In the genomic region with DNA sequence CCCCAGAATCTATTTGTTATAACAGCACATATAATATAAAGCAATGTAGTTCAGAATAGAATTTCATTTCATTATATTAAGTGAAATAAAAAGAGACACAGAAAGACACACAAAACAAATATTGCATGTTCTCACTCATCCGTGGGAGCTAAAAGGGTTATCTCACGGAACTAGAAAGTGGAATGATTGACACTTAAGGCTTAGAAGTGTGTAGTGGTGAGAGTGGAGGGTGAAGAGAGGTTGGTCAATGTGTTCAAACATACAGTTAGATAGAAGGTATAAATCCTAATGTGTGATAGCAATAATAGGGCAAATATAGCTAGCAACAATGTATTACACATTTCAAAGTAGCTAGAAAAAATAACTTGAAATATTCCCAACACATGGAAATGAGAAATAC, we compare ENCODE assay signal across 2 cellular contexts.
TF ChIP-seq lines count a peak whose summit lies in the region.

No MANE protein-coding gene starts in this region.

TF ChIP-seq in GM12878, 131 proteins besides CTCF, POLR2A, EP300 and RAD21:
- TF ChIP-seq, protein P1, sequence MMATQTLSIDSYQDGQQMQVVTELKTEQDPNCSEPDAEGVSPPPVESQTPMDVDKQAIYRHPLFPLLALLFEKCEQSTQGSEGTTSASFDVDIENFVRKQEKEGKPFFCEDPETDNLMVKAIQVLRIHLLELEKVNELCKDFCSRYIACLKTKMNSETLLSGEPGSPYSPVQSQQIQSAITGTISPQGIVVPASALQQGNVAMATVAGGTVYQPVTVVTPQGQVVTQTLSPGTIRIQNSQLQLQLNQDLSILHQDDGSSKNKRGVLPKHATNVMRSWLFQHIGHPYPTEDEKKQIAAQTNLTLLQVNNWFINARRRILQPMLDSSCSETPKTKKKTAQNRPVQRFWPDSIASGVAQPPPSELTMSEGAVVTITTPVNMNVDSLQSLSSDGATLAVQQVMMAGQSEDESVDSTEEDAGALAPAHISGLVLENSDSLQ (IDR thresholded peaks at IDR 0.05) = peak; percentile 86
- TF ChIP-seq, protein P2, sequence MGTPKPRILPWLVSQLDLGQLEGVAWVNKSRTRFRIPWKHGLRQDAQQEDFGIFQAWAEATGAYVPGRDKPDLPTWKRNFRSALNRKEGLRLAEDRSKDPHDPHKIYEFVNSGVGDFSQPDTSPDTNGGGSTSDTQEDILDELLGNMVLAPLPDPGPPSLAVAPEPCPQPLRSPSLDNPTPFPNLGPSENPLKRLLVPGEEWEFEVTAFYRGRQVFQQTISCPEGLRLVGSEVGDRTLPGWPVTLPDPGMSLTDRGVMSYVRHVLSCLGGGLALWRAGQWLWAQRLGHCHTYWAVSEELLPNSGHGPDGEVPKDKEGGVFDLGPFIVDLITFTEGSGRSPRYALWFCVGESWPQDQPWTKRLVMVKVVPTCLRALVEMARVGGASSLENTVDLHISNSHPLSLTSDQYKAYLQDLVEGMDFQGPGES (IDR thresholded peaks at IDR 0.05) = no peak

TF ChIP-seq in K562, 482 proteins besides CTCF, POLR2A, EP300 and RAD21:
- TF ChIP-seq, protein P3, sequence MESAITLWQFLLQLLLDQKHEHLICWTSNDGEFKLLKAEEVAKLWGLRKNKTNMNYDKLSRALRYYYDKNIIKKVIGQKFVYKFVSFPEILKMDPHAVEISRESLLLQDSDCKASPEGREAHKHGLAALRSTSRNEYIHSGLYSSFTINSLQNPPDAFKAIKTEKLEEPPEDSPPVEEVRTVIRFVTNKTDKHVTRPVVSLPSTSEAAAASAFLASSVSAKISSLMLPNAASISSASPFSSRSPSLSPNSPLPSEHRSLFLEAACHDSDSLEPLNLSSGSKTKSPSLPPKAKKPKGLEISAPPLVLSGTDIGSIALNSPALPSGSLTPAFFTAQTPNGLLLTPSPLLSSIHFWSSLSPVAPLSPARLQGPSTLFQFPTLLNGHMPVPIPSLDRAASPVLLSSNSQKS (CRISPR knock-in tag; IDR thresholded peaks at IDR 0.05) = no peak
- TF ChIP-seq MEIS2 (IDR thresholded peaks at IDR 0.05; ENCODE audit: partially characterized antibody) = peak; percentile 12
- TF ChIP-seq HMGN3 (IDR thresholded peaks at IDR 0.05; ENCODE audit: borderline replicate concordance, extremely low read depth, insufficient read length, low read depth, low read length) = no peak
- TF ChIP-seq, protein P4, sequence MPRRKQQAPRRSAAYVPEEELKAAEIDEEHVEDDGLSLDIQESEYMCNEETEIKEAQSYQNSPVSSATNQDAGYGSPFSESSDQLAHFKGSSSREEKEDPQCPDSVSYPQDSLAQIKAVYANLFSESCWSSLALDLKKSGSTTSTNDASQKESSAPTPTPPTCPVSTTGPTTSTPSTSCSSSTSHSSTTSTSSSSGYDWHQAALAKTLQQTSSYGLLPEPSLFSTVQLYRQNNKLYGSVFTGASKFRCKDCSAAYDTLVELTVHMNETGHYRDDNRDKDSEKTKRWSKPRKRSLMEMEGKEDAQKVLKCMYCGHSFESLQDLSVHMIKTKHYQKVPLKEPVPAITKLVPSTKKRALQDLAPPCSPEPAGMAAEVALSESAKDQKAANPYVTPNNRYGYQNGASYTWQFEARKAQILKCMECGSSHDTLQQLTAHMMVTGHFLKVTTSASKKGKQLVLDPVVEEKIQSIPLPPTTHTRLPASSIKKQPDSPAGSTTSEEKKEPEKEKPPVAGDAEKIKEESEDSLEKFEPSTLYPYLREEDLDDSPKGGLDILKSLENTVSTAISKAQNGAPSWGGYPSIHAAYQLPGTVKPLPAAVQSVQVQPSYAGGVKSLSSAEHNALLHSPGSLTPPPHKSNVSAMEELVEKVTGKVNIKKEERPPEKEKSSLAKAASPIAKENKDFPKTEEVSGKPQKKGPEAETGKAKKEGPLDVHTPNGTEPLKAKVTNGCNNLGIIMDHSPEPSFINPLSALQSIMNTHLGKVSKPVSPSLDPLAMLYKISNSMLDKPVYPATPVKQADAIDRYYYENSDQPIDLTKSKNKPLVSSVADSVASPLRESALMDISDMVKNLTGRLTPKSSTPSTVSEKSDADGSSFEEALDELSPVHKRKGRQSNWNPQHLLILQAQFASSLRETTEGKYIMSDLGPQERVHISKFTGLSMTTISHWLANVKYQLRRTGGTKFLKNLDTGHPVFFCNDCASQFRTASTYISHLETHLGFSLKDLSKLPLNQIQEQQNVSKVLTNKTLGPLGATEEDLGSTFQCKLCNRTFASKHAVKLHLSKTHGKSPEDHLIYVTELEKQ (CRISPR knock-in tag; IDR thresholded peaks at IDR 0.05) = no peak
- TF ChIP-seq, protein P5, sequence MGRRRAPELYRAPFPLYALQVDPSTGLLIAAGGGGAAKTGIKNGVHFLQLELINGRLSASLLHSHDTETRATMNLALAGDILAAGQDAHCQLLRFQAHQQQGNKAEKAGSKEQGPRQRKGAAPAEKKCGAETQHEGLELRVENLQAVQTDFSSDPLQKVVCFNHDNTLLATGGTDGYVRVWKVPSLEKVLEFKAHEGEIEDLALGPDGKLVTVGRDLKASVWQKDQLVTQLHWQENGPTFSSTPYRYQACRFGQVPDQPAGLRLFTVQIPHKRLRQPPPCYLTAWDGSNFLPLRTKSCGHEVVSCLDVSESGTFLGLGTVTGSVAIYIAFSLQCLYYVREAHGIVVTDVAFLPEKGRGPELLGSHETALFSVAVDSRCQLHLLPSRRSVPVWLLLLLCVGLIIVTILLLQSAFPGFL (CRISPR knock-in tag; IDR thresholded peaks at IDR 0.05) = no peak
- TF ChIP-seq, protein P6, sequence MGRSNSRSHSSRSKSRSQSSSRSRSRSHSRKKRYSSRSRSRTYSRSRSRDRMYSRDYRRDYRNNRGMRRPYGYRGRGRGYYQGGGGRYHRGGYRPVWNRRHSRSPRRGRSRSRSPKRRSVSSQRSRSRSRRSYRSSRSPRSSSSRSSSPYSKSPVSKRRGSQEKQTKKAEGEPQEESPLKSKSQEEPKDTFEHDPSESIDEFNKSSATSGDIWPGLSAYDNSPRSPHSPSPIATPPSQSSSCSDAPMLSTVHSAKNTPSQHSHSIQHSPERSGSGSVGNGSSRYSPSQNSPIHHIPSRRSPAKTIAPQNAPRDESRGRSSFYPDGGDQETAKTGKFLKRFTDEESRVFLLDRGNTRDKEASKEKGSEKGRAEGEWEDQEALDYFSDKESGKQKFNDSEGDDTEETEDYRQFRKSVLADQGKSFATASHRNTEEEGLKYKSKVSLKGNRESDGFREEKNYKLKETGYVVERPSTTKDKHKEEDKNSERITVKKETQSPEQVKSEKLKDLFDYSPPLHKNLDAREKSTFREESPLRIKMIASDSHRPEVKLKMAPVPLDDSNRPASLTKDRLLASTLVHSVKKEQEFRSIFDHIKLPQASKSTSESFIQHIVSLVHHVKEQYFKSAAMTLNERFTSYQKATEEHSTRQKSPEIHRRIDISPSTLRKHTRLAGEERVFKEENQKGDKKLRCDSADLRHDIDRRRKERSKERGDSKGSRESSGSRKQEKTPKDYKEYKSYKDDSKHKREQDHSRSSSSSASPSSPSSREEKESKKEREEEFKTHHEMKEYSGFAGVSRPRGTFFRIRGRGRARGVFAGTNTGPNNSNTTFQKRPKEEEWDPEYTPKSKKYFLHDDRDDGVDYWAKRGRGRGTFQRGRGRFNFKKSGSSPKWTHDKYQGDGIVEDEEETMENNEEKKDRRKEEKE (IDR thresholded peaks at IDR 0.05; ENCODE audit: borderline replicate concordance in 1 of 2, control insufficient read depth in 1 of 2, low read depth in 2 of 2, low read length in 1 of 2) = no peak
- TF ChIP-seq, protein P7, sequence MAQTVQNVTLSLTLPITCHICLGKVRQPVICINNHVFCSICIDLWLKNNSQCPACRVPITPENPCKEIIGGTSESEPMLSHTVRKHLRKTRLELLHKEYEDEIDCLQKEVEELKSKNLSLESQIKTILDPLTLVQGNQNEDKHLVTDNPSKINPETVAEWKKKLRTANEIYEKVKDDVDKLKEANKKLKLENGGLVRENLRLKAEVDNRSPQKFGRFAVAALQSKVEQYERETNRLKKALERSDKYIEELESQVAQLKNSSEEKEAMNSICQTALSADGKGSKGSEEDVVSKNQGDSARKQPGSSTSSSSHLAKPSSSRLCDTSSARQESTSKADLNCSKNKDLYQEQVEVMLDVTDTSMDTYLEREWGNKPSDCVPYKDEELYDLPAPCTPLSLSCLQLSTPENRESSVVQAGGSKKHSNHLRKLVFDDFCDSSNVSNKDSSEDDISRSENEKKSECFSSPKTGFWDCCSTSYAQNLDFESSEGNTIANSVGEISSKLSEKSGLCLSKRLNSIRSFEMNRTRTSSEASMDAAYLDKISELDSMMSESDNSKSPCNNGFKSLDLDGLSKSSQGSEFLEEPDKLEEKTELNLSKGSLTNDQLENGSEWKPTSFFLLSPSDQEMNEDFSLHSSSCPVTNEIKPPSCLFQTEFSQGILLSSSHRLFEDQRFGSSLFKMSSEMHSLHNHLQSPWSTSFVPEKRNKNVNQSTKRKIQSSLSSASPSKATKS (CRISPR knock-in tag; IDR thresholded peaks at IDR 0.05) = no peak
- no peak for TF ChIP-seq JUNB (CRISPR knock-in tag; conservative IDR thresholded peaks at IDR 0.05)
- no peak for TF ChIP-seq RBM34 (IDR thresholded peaks at IDR 0.05; ENCODE audit: borderline replicate concordance, insufficient read depth, low read length)
- TF ChIP-seq, protein P8, sequence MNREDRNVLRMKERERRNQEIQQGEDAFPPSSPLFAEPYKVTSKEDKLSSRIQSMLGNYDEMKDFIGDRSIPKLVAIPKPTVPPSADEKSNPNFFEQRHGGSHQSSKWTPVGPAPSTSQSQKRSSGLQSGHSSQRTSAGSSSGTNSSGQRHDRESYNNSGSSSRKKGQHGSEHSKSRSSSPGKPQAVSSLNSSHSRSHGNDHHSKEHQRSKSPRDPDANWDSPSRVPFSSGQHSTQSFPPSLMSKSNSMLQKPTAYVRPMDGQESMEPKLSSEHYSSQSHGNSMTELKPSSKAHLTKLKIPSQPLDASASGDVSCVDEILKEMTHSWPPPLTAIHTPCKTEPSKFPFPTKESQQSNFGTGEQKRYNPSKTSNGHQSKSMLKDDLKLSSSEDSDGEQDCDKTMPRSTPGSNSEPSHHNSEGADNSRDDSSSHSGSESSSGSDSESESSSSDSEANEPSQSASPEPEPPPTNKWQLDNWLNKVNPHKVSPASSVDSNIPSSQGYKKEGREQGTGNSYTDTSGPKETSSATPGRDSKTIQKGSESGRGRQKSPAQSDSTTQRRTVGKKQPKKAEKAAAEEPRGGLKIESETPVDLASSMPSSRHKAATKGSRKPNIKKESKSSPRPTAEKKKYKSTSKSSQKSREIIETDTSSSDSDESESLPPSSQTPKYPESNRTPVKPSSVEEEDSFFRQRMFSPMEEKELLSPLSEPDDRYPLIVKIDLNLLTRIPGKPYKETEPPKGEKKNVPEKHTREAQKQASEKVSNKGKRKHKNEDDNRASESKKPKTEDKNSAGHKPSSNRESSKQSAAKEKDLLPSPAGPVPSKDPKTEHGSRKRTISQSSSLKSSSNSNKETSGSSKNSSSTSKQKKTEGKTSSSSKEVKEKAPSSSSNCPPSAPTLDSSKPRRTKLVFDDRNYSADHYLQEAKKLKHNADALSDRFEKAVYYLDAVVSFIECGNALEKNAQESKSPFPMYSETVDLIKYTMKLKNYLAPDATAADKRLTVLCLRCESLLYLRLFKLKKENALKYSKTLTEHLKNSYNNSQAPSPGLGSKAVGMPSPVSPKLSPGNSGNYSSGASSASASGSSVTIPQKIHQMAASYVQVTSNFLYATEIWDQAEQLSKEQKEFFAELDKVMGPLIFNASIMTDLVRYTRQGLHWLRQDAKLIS (CRISPR knock-in tag; IDR thresholded peaks at IDR 0.05) = no peak
- no peak for TF ChIP-seq NEUROD1 (IDR thresholded peaks at IDR 0.05; ENCODE audit: borderline replicate concordance, low read depth, low read length, partially characterized antibody)
- TF ChIP-seq SMARCE1 (IDR thresholded peaks at IDR 0.05) = no peak
- no peak for TF ChIP-seq ZKSCAN3 (CRISPR knock-in tag; IDR thresholded peaks at IDR 0.05)
- TF ChIP-seq, protein P9, sequence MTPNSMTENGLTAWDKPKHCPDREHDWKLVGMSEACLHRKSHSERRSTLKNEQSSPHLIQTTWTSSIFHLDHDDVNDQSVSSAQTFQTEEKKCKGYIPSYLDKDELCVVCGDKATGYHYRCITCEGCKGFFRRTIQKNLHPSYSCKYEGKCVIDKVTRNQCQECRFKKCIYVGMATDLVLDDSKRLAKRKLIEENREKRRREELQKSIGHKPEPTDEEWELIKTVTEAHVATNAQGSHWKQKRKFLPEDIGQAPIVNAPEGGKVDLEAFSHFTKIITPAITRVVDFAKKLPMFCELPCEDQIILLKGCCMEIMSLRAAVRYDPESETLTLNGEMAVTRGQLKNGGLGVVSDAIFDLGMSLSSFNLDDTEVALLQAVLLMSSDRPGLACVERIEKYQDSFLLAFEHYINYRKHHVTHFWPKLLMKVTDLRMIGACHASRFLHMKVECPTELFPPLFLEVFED (CRISPR knock-in tag; conservative IDR thresholded peaks at IDR 0.05) = no peak
- TF ChIP-seq ETV1 (tag; conservative IDR thresholded peaks at IDR 0.05; ENCODE audit: low read depth) = no peak
- no peak for TF ChIP-seq GABPB1 (CRISPR knock-in tag; IDR thresholded peaks at IDR 0.05)
- TF ChIP-seq, protein P10, sequence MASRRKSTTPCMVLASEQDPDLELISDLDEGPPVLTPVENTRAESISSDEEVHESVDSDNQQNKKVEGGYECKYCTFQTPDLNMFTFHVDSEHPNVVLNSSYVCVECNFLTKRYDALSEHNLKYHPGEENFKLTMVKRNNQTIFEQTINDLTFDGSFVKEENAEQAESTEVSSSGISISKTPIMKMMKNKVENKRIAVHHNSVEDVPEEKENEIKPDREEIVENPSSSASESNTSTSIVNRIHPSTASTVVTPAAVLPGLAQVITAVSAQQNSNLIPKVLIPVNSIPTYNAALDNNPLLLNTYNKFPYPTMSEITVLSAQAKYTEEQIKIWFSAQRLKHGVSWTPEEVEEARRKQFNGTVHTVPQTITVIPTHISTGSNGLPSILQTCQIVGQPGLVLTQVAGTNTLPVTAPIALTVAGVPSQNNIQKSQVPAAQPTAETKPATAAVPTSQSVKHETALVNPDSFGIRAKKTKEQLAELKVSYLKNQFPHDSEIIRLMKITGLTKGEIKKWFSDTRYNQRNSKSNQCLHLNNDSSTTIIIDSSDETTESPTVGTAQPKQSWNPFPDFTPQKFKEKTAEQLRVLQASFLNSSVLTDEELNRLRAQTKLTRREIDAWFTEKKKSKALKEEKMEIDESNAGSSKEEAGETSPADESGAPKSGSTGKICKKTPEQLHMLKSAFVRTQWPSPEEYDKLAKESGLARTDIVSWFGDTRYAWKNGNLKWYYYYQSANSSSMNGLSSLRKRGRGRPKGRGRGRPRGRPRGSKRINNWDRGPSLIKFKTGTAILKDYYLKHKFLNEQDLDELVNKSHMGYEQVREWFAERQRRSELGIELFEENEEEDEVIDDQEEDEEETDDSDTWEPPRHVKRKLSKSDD (conservative IDR thresholded peaks at IDR 0.05; ENCODE audit: low read length) = no peak
- TF ChIP-seq, protein P1 (IDR thresholded peaks at IDR 0.05) = peak; percentile 85
- TF ChIP-seq RBM39 (optimal IDR thresholded peaks at IDR 0.05; ENCODE audit: low read depth, low read length) = no peak
- TF ChIP-seq MTA3 (IDR thresholded peaks at IDR 0.05; ENCODE audit: borderline replicate concordance) = no peak
- TF ChIP-seq RBM25 (IDR thresholded peaks at IDR 0.05; ENCODE audit: low read depth, low read length, severe bottlenecking) = no peak
- TF ChIP-seq CBFA2T3 (IDR thresholded peaks at IDR 0.05) = peak; percentile 5; the same call in 1 of the 2 replicates
